1 cellular context compared by ENCODE assay signal in the genomic region with DNA sequence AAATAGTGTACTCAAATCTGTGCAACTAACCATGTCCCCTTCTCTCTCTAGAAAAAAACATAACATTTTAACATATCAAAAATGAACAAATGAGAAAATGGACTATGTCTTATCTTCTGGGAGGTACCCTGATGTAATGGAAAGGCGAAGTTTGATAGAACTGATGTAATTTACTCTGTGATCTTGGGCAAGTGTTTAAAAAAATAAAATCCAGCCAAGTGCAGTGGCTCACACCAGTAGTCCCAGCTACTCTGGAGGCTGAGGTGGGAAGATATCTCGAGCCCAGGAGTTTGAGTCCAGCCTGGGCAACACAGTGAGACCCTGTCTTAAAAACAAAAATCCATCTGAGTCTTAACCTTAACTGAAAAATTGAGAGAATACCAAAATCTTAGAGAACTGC.
TF ChIP-seq lines count a peak whose summit lies in the region.

No MANE protein-coding gene starts in this region.

TF ChIP-seq in IMR-90, 13 proteins besides CTCF, POLR2A, EP300 and RAD21 (continued from another document):
- no peak for TF ChIP-seq RCOR1 (IDR thresholded peaks at IDR 0.05; ENCODE audit: insufficient replicate concordance, low read length)
